In the genomic region with DNA sequence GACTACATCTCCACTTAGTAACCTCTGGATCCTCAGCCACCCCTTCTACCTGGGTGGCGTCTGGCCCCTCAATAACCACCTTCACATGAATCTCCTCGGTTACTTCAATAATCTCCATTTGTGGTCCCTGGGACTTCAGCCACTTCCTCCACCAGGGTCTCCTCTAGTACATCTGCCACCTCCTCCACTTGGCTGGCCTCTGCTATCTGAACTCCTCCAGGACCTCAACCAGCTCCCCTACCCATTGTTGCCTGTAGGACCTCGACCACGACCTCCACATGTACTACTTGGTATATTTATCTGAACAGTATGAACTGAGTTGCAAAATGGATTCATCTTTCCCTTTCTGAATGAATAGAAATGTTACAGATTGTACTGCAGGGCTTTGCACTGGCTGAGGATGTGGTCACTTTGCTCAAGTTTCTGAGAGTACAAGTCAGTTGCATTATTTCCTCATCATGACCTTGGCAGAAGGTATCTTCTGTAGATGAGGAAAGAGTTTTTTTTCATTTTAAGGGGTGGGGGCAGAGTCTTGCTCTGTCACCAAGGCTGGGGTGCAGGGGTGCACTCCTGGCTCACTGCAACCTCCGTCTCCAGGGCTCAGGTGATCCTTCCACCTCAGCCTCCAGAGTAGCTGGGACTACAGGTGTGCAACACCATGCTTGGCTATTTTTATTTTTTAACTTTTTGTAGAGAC, we compare ENCODE assay signal across 12 cellular contexts. TPM values are rescaled to one million over a fixed set of nuclear protein-coding genes. Genes with fewer than 3 reads are reported as not detected.
DNase-seq lines count a peak whose midpoint lies in the region; ATAC-seq and TF ChIP-seq lines count a peak whose summit lies in the region.
"Had no signal": no experiment of that assay in that cellular context is flagged by ENCODE, and none has a peak within 500 bp of the region (broad histone marks: within the 10 kb centered on the region; RNA-seq: fewer than 3 reads in every experiment).

No MANE protein-coding gene starts in this region.

- POLR2A ChIA-PET in MCF 10A (lab: Yijun Ruan, JAX): no interaction called here

- no peak for TF ChIP-seq CTCF in GM12865 (IDR thresholded peaks at IDR 0.05; ENCODE audit: insufficient read depth, low read depth, low read length, missing control alignments)
- TF ChIP-seq CTCF in MCF 10A (IDR thresholded peaks at IDR 0.05; ENCODE audit: unreplicated experiment): no peak

- peak; percentile 69 for DNase-seq in GM12865 (ENCODE audit: low read depth)
- DNase-seq in NCI-H128 (lab: John Stamatoyannopoulos, UW; ENCODE audit: unreplicated experiment): no peak
- no peak for DNase-seq in NCI-H2107 treated with DMSO at 0.1 percent for 48 hours (lab: John Stamatoyannopoulos, UW; ENCODE audit: unreplicated experiment)
- no peak for DNase-seq in NK-92 (lab: John Stamatoyannopoulos, UW; ENCODE audit: unreplicated experiment)
- no peak for DNase-seq in MCF 10A (ENCODE audit: unreplicated experiment)
- DNase-seq: NCI-H2227 treated with DMSO at 0.1 percent for 48 hours; stimulated activated CD4-positive, alpha-beta T cell treated with anti-CD3 and anti-CD28 coated beads, Interleukin-2, amount 100 ng/mL, for 48 hours had no signal

- peaks cover 20% of the 10 kb centered on the region for H3K4me1 Mint-ChIP-seq in T-helper 1 cell treated with Interleukin-12 subunit alpha and Interleukin-12 subunit beta and Interleukin-4 antibody, amounts not matched to agents 30 μg/mL and 1 μg/mL, for 36 hours (ENCODE audit: low read depth)
- H3K4me1 Mint-ChIP-seq in MCF 10A (ENCODE audit: insufficient read depth, unreplicated experiment): peaks cover 5% of the 10 kb centered on the region

- intact Hi-C loops in MCF 10A (cut with micrococcal nuclease): no loop called here

- H3K27ac Mint-ChIP-seq in T-helper 1 cell treated with Interleukin-12 subunit alpha and Interleukin-12 subunit beta and Interleukin-4 antibody, amounts not matched to agents 30 μg/mL and 1 μg/mL, for 36 hours: peak overlapping the region; percentile 79
- H3K27ac Mint-ChIP-seq in MCF 10A (ENCODE audit: low read depth, unreplicated experiment): no peak overlapping the region

- CTCF ChIA-PET in MCF 10A (lab: Yijun Ruan, JAX): interaction anchor here (0.7 to 1.4 kb wide), 5 partner anchors 8 to 691 kb away, joined by 3 to 4 read pairs (median 4); no protein-coding TSS in a partner anchor

- H3K4me3 Mint-ChIP-seq in T-helper 1 cell treated with Interleukin-12 subunit alpha and Interleukin-12 subunit beta and Interleukin-4 antibody, amounts not matched to agents 30 μg/mL and 1 μg/mL, for 36 hours: peak overlapping the region; percentile 53
- no peak overlapping the region for H3K4me3 Mint-ChIP-seq in MCF 10A (ENCODE audit: unreplicated experiment)

- H3K4me3 ChIP-seq in GM12865 (ENCODE audit: low read depth, low read length): no peak overlapping the region
- H3K4me3 ChIP-seq: ascending aorta had no signal

- H3K27me3 Mint-ChIP-seq in T-helper 1 cell treated with Interleukin-12 subunit alpha and Interleukin-12 subunit beta and Interleukin-4 antibody, amounts not matched to agents 30 μg/mL and 1 μg/mL, for 36 hours (ENCODE audit: low read depth): peaks cover 17% of the 10 kb centered on the region
- peaks cover 34% of the 10 kb centered on the region for H3K27me3 Mint-ChIP-seq in MCF 10A (ENCODE audit: insufficient read depth, unreplicated experiment)

- ATAC-seq in GM19455 (IDR thresholded peaks at IDR 0.05; ENCODE audit: unreplicated experiment) (peak; percentile 69), HG03095 (IDR thresholded peaks at IDR 0.05; ENCODE audit: unreplicated experiment) (peak; percentile 90)

- no peaks in the 10 kb centered on the region for H3K9me3 Mint-ChIP-seq in T-helper 1 cell treated with Interleukin-12 subunit alpha and Interleukin-12 subunit beta and Interleukin-4 antibody, amounts not matched to agents 30 μg/mL and 1 μg/mL, for 36 hours
- H3K9me3 Mint-ChIP-seq in MCF 10A (ENCODE audit: unreplicated experiment): no peaks in the 10 kb centered on the region

- no peaks in the 10 kb centered on the region for H3K36me3 Mint-ChIP-seq in T-helper 1 cell treated with Interleukin-12 subunit alpha and Interleukin-12 subunit beta and Interleukin-4 antibody, amounts not matched to agents 30 μg/mL and 1 μg/mL, for 36 hours (ENCODE audit: low read depth)
- H3K36me3 Mint-ChIP-seq in MCF 10A (ENCODE audit: insufficient read depth, unreplicated experiment): no peaks in the 10 kb centered on the region

- BruUV-seq in MCF 10A (replicated peaks; lab: Mats Ljungman, UMichigan): no TSS peak

RNA-seq across cellular contexts. Expression of a gene that starts 36.0 kb away (rescaled TPM):
- 0.26 TPM in 1 of 2 replicates, not detected in the other for total RNA-seq in MCF 10A (2022)
- total RNA-seq: fibroblast of lung had no signal

RNA-seq across cellular contexts. Expression of a gene that starts 48.1 kb away (rescaled TPM):
- total RNA-seq in MCF 10A (2022): 68.5 and 93.8 TPM in 2 replicates
